Comparison of ENCODE assay signal across 13 cellular contexts in genomic region chr6:157548635-157549467, GRCh38.
A peak's percentile ranks its signal among the peaks of the same experiment; 100 is the strongest.
DNase-seq lines count a peak whose midpoint lies in the region; ATAC-seq and TF ChIP-seq lines count a peak whose summit lies in the region.
"Had no signal": no experiment of that assay in that cellular context is flagged by ENCODE, and none has a peak within 500 bp of the region (broad histone marks: within the 10 kb centered on the region; RNA-seq: fewer than 3 reads in every experiment).

No MANE protein-coding gene starts in this region.

- no peak overlapping the region for H3K27ac Mint-ChIP-seq in activated naive CD4-positive, alpha-beta T cell treated with anti-CD3 and anti-CD28 coated beads for 36 hours
- peak overlapping the region; percentile 77 for H3K27ac Mint-ChIP-seq in stimulated activated naive B cell treated with anti-CD40 and anti-IgM and Interleukin-4, amounts not matched to agents 10 μg/mL and 1 μg/mL and 100 μg/mL, for 72 hours
- H3K27ac Mint-ChIP-seq in mesothelial cell of epicardium = no peak overlapping the region

- TF ChIP-seq CTCF in mesothelial cell of epicardium (IDR thresholded peaks at IDR 0.05; ENCODE audit: unreplicated experiment) = no peak

- ATAC-seq in stimulated activated naive B cell treated with anti-CD40 and anti-IgM and Interleukin-4, amounts not matched to agents 10 μg/mL and 1 μg/mL and 100 μg/mL, for 72 hours (replicated peaks) = peak; percentile 81 to 82
- no peak for ATAC-seq in GM21619 (IDR thresholded peaks at IDR 0.05; ENCODE audit: unreplicated experiment)
- ATAC-seq: left colon had no signal

- no peaks in the 10 kb centered on the region for H3K36me3 Mint-ChIP-seq in activated naive CD4-positive, alpha-beta T cell treated with anti-CD3 and anti-CD28 coated beads for 36 hours (ENCODE audit: low read depth)
- peaks cover 48 to 69% of the 10 kb centered on the region in 2 donors for H3K36me3 Mint-ChIP-seq in stimulated activated naive B cell treated with anti-CD40 and anti-IgM and Interleukin-4, amounts not matched to agents 10 μg/mL and 1 μg/mL and 100 μg/mL, for 72 hours
- H3K36me3 Mint-ChIP-seq in mesothelial cell of epicardium = no peaks in the 10 kb centered on the region

- H3K27me3 Mint-ChIP-seq in activated naive CD4-positive, alpha-beta T cell treated with anti-CD3 and anti-CD28 coated beads for 36 hours (ENCODE audit: low read depth) = peaks cover 3% of the 10 kb centered on the region
- H3K27me3 Mint-ChIP-seq in stimulated activated naive B cell treated with anti-CD40 and anti-IgM and Interleukin-4, amounts not matched to agents 10 μg/mL and 1 μg/mL and 100 μg/mL, for 72 hours = no peaks in the 10 kb centered on the region
- H3K27me3 Mint-ChIP-seq in mesothelial cell of epicardium (ENCODE audit: low read depth) = no peaks in the 10 kb centered on the region

- peaks cover 19% of the 10 kb centered on the region for H3K4me1 Mint-ChIP-seq in activated naive CD4-positive, alpha-beta T cell treated with anti-CD3 and anti-CD28 coated beads for 36 hours (ENCODE audit: low read depth)
- peaks cover 41 to 55% of the 10 kb centered on the region in 2 donors for H3K4me1 Mint-ChIP-seq in stimulated activated naive B cell treated with anti-CD40 and anti-IgM and Interleukin-4, amounts not matched to agents 10 μg/mL and 1 μg/mL and 100 μg/mL, for 72 hours
- peaks cover 30% of the 10 kb centered on the region for H3K4me1 Mint-ChIP-seq in mesothelial cell of epicardium

- intact Hi-C loops in activated naive CD4-positive, alpha-beta T cell treated with anti-CD3 and anti-CD28 coated beads for 36 hours (cut with micrococcal nuclease) = no loop called here

- DNase-seq in activated naive CD4-positive, alpha-beta T cell treated with anti-CD3 and anti-CD28 coated beads for 36 hours = peak; percentile 29
- no peak for DNase-seq in activated naive CD4-positive, alpha-beta T cell treated with Interleukin-2 at 50 U/mL for 16 hours
- DNase-seq in MV-4-11 (lab: John Stamatoyannopoulos, UW) (peak; percentile 82), germinal center (ENCODE audit: low spot score) (peak; percentile 35), mesothelial cell of epicardium (ENCODE audit: low spot score in 2 of 2, unreplicated experiment in 2 of 2) (no peak), amniotic stem cell (lab: John Stamatoyannopoulos, UW) (no peak)
- DNase-seq in stimulated activated naive B cell treated with anti-CD40 and anti-IgM and Interleukin-4, amounts not matched to agents 10 μg/mL and 1 μg/mL and 100 μg/mL, for 72 hours = no peak
- DNase-seq: effector CD8-positive, alpha-beta T cell; occipital lobe; stimulated activated CD4-positive, alpha-beta T cell treated with anti-CD3 and anti-CD28 coated beads, Interleukin-15, amount 100 ng/mL, for 24 hours; stimulated activated CD8-positive, alpha-beta memory T cell treated with anti-CD3 and anti-CD28 coated beads, Interleukin-4, amount 100 ng/mL, for 48 hours had no signal

- CTCF ChIA-PET in activated naive CD4-positive, alpha-beta T cell treated with anti-CD3 and anti-CD28 coated beads for 36 hours (lab: Charles Lee) = no interaction called here

- H3K9me3 Mint-ChIP-seq in activated naive CD4-positive, alpha-beta T cell treated with anti-CD3 and anti-CD28 coated beads for 36 hours = no peaks in the 10 kb centered on the region
- H3K9me3 Mint-ChIP-seq in stimulated activated naive B cell treated with anti-CD40 and anti-IgM and Interleukin-4, amounts not matched to agents 10 μg/mL and 1 μg/mL and 100 μg/mL, for 72 hours = no peaks in the 10 kb centered on the region
- no peaks in the 10 kb centered on the region for H3K9me3 Mint-ChIP-seq in mesothelial cell of epicardium

- no peak overlapping the region for H3K4me3 Mint-ChIP-seq in activated naive CD4-positive, alpha-beta T cell treated with anti-CD3 and anti-CD28 coated beads for 36 hours
- peak overlapping the region; percentile 61 to 79 for H3K4me3 Mint-ChIP-seq in stimulated activated naive B cell treated with anti-CD40 and anti-IgM and Interleukin-4, amounts not matched to agents 10 μg/mL and 1 μg/mL and 100 μg/mL, for 72 hours
- H3K4me3 Mint-ChIP-seq in mesothelial cell of epicardium = no peak overlapping the region

Comparison
In these comparisons a context has a peak if more than half of its experiments do, and no peak if none do; other contexts are left out.
1. DNase-seq: peak in activated naive CD4-positive, alpha-beta T cell treated with anti-CD3 and anti-CD28 coated beads for 36 hours (single experiment), MV-4-11 (single experiment) and germinal center (single experiment); none in activated naive CD4-positive, alpha-beta T cell treated with Interleukin-2 at 50 U/mL for 16 hours (single experiment), stimulated activated naive B cell treated with anti-CD40 and anti-IgM and Interleukin-4, amounts not matched to agents 10 μg/mL and 1 μg/mL and 100 μg/mL, for 72 hours (single experiment), mesothelial cell of epicardium (0 of 2) and amniotic stem cell (single experiment).
2. H3K4me3 Mint-ChIP-seq: peak in stimulated activated naive B cell treated with anti-CD40 and anti-IgM and Interleukin-4, amounts not matched to agents 10 μg/mL and 1 μg/mL and 100 μg/mL, for 72 hours (2 of 2); none in activated naive CD4-positive, alpha-beta T cell treated with anti-CD3 and anti-CD28 coated beads for 36 hours (single experiment) and mesothelial cell of epicardium (single experiment).